1 cellular context compared by ENCODE assay signal in genomic region chr14:89331398-89331797, GRCh38.
TF ChIP-seq lines count a peak whose summit lies in the region.

No MANE protein-coding gene starts in this region.

TF ChIP-seq in GM23338, 12 proteins besides CTCF, POLR2A, EP300 and RAD21 (continued from another document):
- TF ChIP-seq, protein P1, sequence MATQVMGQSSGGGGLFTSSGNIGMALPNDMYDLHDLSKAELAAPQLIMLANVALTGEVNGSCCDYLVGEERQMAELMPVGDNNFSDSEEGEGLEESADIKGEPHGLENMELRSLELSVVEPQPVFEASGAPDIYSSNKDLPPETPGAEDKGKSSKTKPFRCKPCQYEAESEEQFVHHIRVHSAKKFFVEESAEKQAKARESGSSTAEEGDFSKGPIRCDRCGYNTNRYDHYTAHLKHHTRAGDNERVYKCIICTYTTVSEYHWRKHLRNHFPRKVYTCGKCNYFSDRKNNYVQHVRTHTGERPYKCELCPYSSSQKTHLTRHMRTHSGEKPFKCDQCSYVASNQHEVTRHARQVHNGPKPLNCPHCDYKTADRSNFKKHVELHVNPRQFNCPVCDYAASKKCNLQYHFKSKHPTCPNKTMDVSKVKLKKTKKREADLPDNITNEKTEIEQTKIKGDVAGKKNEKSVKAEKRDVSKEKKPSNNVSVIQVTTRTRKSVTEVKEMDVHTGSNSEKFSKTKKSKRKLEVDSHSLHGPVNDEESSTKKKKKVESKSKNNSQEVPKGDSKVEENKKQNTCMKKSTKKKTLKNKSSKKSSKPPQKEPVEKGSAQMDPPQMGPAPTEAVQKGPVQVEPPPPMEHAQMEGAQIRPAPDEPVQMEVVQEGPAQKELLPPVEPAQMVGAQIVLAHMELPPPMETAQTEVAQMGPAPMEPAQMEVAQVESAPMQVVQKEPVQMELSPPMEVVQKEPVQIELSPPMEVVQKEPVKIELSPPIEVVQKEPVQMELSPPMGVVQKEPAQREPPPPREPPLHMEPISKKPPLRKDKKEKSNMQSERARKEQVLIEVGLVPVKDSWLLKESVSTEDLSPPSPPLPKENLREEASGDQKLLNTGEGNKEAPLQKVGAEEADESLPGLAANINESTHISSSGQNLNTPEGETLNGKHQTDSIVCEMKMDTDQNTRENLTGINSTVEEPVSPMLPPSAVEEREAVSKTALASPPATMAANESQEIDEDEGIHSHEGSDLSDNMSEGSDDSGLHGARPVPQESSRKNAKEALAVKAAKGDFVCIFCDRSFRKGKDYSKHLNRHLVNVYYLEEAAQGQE (IDR thresholded peaks at IDR 0.05; ENCODE audit: unreplicated experiment), result no peak
- no peak for TF ChIP-seq ETS1 (IDR thresholded peaks at IDR 0.05)
- no peak for TF ChIP-seq CREB1 (CRISPR knock-in tag; IDR thresholded peaks at IDR 0.05; ENCODE audit: low read depth)
- TF ChIP-seq JUNB (IDR thresholded peaks at IDR 0.05; ENCODE audit: unreplicated experiment), result no peak
- TF ChIP-seq NANOG (IDR thresholded peaks at IDR 0.05; ENCODE audit: borderline replicate concordance), result no peak
TF ChIP-seq in GM23338: peak in this region for 0.
